ENCODE assay signal across 25 cellular contexts in genomic region chr7:128415217-128415785, GRCh38. TPM values are rescaled to one million over a fixed set of nuclear protein-coding genes. Genes with fewer than 3 reads are reported as not detected.
"Had no signal": no experiment of that assay in that cellular context is flagged by ENCODE, and none has a peak within 500 bp of the region (broad histone marks: within the 10 kb centered on the region; RNA-seq: fewer than 3 reads in every experiment).

No MANE protein-coding gene starts in this region.

- H3K4me3 ChIP-seq: esophagus squamous epithelium, lung, pancreas, right lobe of liver, suprapubic skin, transverse colon, upper lobe of right lung, uterus had no signal

- ATAC-seq: left lobe of liver; natural killer cell; right lobe of liver; stimulated activated naive B cell treated with anti-CD40 and anti-IgM and Interleukin-4, amounts not matched to agents 10 μg/mL and 1 μg/mL and 100 μg/mL, for 72 hours; upper lobe of right lung had no signal

- H3K36me3 ChIP-seq: esophagus squamous epithelium, neutrophil, pancreas, right lobe of liver, suprapubic skin, transverse colon, upper lobe of right lung, uterus had no signal

- H3K4me3 Mint-ChIP-seq: dendritic cell treated with granulocyte-macrophage colony-stimulating factor and Interleukin-4, amounts not matched to agents 40 ng/mL and 50 ng/mL, for 4 days; endodermal cell; immature natural killer cell; memory B cell; natural killer cell; neural crest cell; stimulated activated naive B cell treated with anti-CD40 and anti-IgM and Interleukin-4, amounts not matched to agents 10 μg/mL and 1 μg/mL and 100 μg/mL, for 72 hours; stimulated activated naive CD8-positive, alpha-beta T cell treated with anti-CD3 and anti-CD28 coated beads, Interleukin-15, Interleukin-2, amounts not matched to agents 100 ng/mL and 50 ng/mL, for 24 hours had no signal

- H3K27ac Mint-ChIP-seq: dendritic cell treated with granulocyte-macrophage colony-stimulating factor and Interleukin-4, amounts not matched to agents 40 ng/mL and 50 ng/mL, for 4 days; endodermal cell; immature natural killer cell; memory B cell; natural killer cell; progenitor cell of endocrine pancreas; stimulated activated naive B cell treated with anti-CD40 and anti-IgM and Interleukin-4, amounts not matched to agents 10 μg/mL and 1 μg/mL and 100 μg/mL, for 72 hours; stimulated activated naive CD8-positive, alpha-beta T cell treated with anti-CD3 and anti-CD28 coated beads, Interleukin-15, Interleukin-2, amounts not matched to agents 100 ng/mL and 50 ng/mL, for 24 hours had no signal

- H3K27me3 ChIP-seq: neutrophil, pancreas, right lobe of liver, suprapubic skin, transverse colon, upper lobe of right lung, uterus had no signal

- H3K4me1 ChIP-seq: pancreas, right lobe of liver, uterus had no signal

- H3K36me3 Mint-ChIP-seq: immature natural killer cell; memory B cell; natural killer cell; stimulated activated naive B cell treated with anti-CD40 and anti-IgM and Interleukin-4, amounts not matched to agents 10 μg/mL and 1 μg/mL and 100 μg/mL, for 72 hours had no signal

- H3K9me3 ChIP-seq: esophagus squamous epithelium, neutrophil, pancreas, right lobe of liver, suprapubic skin, transverse colon, upper lobe of right lung, uterus had no signal

- H3K9me3 Mint-ChIP-seq: dendritic cell treated with granulocyte-macrophage colony-stimulating factor and Interleukin-4, amounts not matched to agents 40 ng/mL and 50 ng/mL, for 4 days; immature natural killer cell; memory B cell; natural killer cell; neural crest cell; stimulated activated naive B cell treated with anti-CD40 and anti-IgM and Interleukin-4, amounts not matched to agents 10 μg/mL and 1 μg/mL and 100 μg/mL, for 72 hours; stimulated activated naive CD8-positive, alpha-beta T cell treated with anti-CD3 and anti-CD28 coated beads, Interleukin-15, Interleukin-2, amounts not matched to agents 100 ng/mL and 50 ng/mL, for 24 hours had no signal

- DNase-seq: effector CD8-positive, alpha-beta T cell; endodermal cell; esophagus squamous epithelium; hypothalamus; immature natural killer cell; natural killer cell; pancreas; right lobe of liver; small intestine; stimulated activated CD4-positive, alpha-beta T cell treated with anti-CD3 and anti-CD28 coated beads, Interleukin-15, amount 100 ng/mL, for 24 hours; stimulated activated CD4-positive, alpha-beta T cell treated with anti-CD3 and anti-CD28 coated beads, Interleukin-2, amount 100 ng/mL, for 48 hours; stimulated activated naive B cell treated with anti-CD40 and anti-IgM and Interleukin-4, amounts not matched to agents 10 μg/mL and 1 μg/mL and 100 μg/mL, for 72 hours; transverse colon; upper lobe of right lung; uterus had no signal

RNA-seq across cellular contexts. Expression of gene PRRT4, which starts 53.8 kb away (rescaled TPM):
- total RNA-seq: fibroblast of villous mesenchyme, left lobe of liver had no signal
